8 cellular contexts compared by ENCODE assay signal in genomic region chr22:30397656-30398635, GRCh38. TPM values are rescaled to one million over a fixed set of nuclear protein-coding genes. Genes with fewer than 3 reads are reported as not detected.
DNase-seq lines count a peak whose midpoint lies in the region; ATAC-seq and TF ChIP-seq lines count a peak whose summit lies in the region.

No MANE protein-coding gene starts in this region.

- peak overlapping the region; percentile 13 for H4K91ac ChIP-seq in mesenchymal stem cell (ENCODE audit: low read length)

- peak overlapping the region; percentile 64 for H2AFZ ChIP-seq in mesenchymal stem cell (ENCODE audit: low read depth, low read length)

- peak overlapping the region in 1 of 2 experiments; percentile 75 for H3K18ac ChIP-seq in mesenchymal stem cell (ENCODE audit: low read depth in 1 of 2, low read length in 2 of 2)

- peak; percentile 22 for ATAC-seq in Right ventricle myocardium superior (ENCODE audit: poor library complexity)

- no peak overlapping the region for H3K23ac ChIP-seq in mesenchymal stem cell (ENCODE audit: low read length in 2 of 2)

- H2BK12ac ChIP-seq in mesenchymal stem cell (ENCODE audit: low read length in 2 of 2), result peak overlapping the region in 1 of 2 experiments; percentile 28

- H3K27ac ChIP-seq in caudate nucleus (ENCODE audit: low read depth, low read length) (peak overlapping the region; percentile 77), mesenchymal stem cell (ENCODE audit: low read length, poor library complexity, severe bottlenecking) (no peak overlapping the region), vagina (peak overlapping the region; percentile 74)

- DNase-seq in Right ventricle myocardium superior (no peak), cardiac septum (ENCODE audit: low spot score) (no peak), caudate nucleus (lab: John Stamatoyannopoulos, UW) (peak in 2 of 61 donors; percentile 57 to 68), mesenchymal stem cell (peak; percentile 8), vagina (ENCODE audit: extremely low spot score in 2 of 2) (no peak), islet precursor cell (no peak), NCI-H510A (lab: John Stamatoyannopoulos, UW) (no peak), NCI-H2196 treated with DMSO at 0.1 percent for 48 hours (lab: John Stamatoyannopoulos, UW; ENCODE audit: unreplicated experiment) (no peak)

- H3K4me2 ChIP-seq in mesenchymal stem cell (ENCODE audit: low read length, poor library complexity, severe bottlenecking), result peak overlapping the region; percentile 86

- peaks cover 2 to 4% of the 10 kb centered on the region in 2 experiments for H3K36me3 ChIP-seq in mesenchymal stem cell (ENCODE audit: control insufficient read depth in 1 of 2, insufficient read depth in 2 of 2, low read depth in 1 of 2, low read length in 2 of 2)
- no peaks in the 10 kb centered on the region for H3K36me3 ChIP-seq in vagina

- no peak overlapping the region for H4K8ac ChIP-seq in mesenchymal stem cell (ENCODE audit: low read length)

- 34% methylated on average over 9 of the region's 11 CpGs for WGBS in mesenchymal stem cell

- H3K4ac ChIP-seq in mesenchymal stem cell (ENCODE audit: low read depth in 1 of 2, low read length in 2 of 2), result no peak overlapping the region

- no peak for TF ChIP-seq CTCF in vagina (IDR thresholded peaks at IDR 0.05)

- H3K9me3 ChIP-seq in mesenchymal stem cell (ENCODE audit: control insufficient read depth, low read length) (no peaks in the 10 kb centered on the region), vagina (no peaks in the 10 kb centered on the region)

- no peak for TF ChIP-seq POLR2A in vagina (IDR thresholded peaks at IDR 0.05)

- H3K14ac ChIP-seq in mesenchymal stem cell (ENCODE audit: low read length in 2 of 2), result no peak overlapping the region

- H3K27me3 ChIP-seq in mesenchymal stem cell (ENCODE audit: control insufficient read depth in 1 of 2, insufficient read depth in 1 of 2, low read length in 2 of 2) (no peaks in the 10 kb centered on the region), vagina (no peaks in the 10 kb centered on the region)

- H3K4me3 ChIP-seq in mesenchymal stem cell (ENCODE audit: insufficient read depth in 1 of 2, low read depth in 1 of 2, low read length in 2 of 2) (peak overlapping the region; percentile 82 to 89), vagina (peak overlapping the region; percentile 68 to 97)

- H2BK5ac ChIP-seq in mesenchymal stem cell (ENCODE audit: low read depth, low read length, poor library complexity, severe bottlenecking), result no peak overlapping the region

- no peak overlapping the region for H2BK120ac ChIP-seq in mesenchymal stem cell (ENCODE audit: low read depth, low read length)

- H2BK15ac ChIP-seq in mesenchymal stem cell (ENCODE audit: low read depth, poor library complexity, severe bottlenecking), result no peak overlapping the region

- H3K79me1 ChIP-seq in mesenchymal stem cell (replicated peaks; ENCODE audit: low read length, poor library complexity, severe bottlenecking), result peaks cover 28% of the 10 kb centered on the region

- peak overlapping the region; percentile 68 for H3K9ac ChIP-seq in mesenchymal stem cell (ENCODE audit: low read length)

- H3K4me1 ChIP-seq in mesenchymal stem cell (ENCODE audit: control insufficient read depth, insufficient read depth, low read depth, low read length) (peaks cover 34% of the 10 kb centered on the region), vagina (peaks cover 35% of the 10 kb centered on the region)

- intact Hi-C loops in Right ventricle myocardium superior (cut with DNase I) (no loop called here), cardiac septum (cut with DNase I) (no loop called here), vagina (cut with DNase I) (no loop called here)

- H2AK5ac ChIP-seq in mesenchymal stem cell (ENCODE audit: low read length, severe bottlenecking), result peak overlapping the region; percentile 41

RNA-seq across cellular contexts. Expression of gene SEC14L2, which starts 1.1 kb away (rescaled TPM):
- total RNA-seq in Right ventricle myocardium superior (1.5 TPM), cardiac septum (1.3 TPM), vagina (20.6 TPM)
- 5.6 TPM for polyA plus RNA-seq in mesenchymal stem cell (2013, experiment 1 of 2)
- polyA plus RNA-seq in mesenchymal stem cell (2013, experiment 2 of 2), result 4.8 TPM

RNA-seq across cellular contexts. Expression of gene RNF215, which starts 10.7 kb away (rescaled TPM):
- 4.3 TPM for total RNA-seq in Right ventricle myocardium superior
- 10.5 TPM for total RNA-seq in cardiac septum
- polyA plus RNA-seq in mesenchymal stem cell (2013, experiment 1 of 2), result 5.1 TPM
- 7.0 TPM for polyA plus RNA-seq in mesenchymal stem cell (2013, experiment 2 of 2)
- total RNA-seq in vagina, result 17.4 TPM

RNA-seq across cellular contexts. Expression of gene MTFP1, which starts 27.6 kb away (rescaled TPM):
- total RNA-seq in Right ventricle myocardium superior (15.1 TPM), cardiac septum (10.2 TPM), vagina (21.1 TPM)
- polyA plus RNA-seq in mesenchymal stem cell (2013, experiment 1 of 2), result 7.4 TPM
- 6.4 TPM for polyA plus RNA-seq in mesenchymal stem cell (2013, experiment 2 of 2)

RNA-seq across cellular contexts. Expression of gene CCDC157, which starts 41.1 kb away (rescaled TPM):
- total RNA-seq in Right ventricle myocardium superior (0.51 TPM), cardiac septum (0.78 TPM), vagina (4.2 TPM)
- 1.7 TPM for polyA plus RNA-seq in mesenchymal stem cell (2013, experiment 1 of 2)
- polyA plus RNA-seq in mesenchymal stem cell (2013, experiment 2 of 2), result 1.8 TPM

RNA-seq across cellular contexts. Expression of gene SF3A1, which starts 41.3 kb away (rescaled TPM):
- total RNA-seq in Right ventricle myocardium superior, result 87.7 TPM
- total RNA-seq in cardiac septum, result 106 TPM
- 106 TPM for polyA plus RNA-seq in mesenchymal stem cell (2013, experiment 1 of 2)
- polyA plus RNA-seq in mesenchymal stem cell (2013, experiment 2 of 2), result 105 TPM
- 78.3 TPM for total RNA-seq in vagina
